ENCODE assay signal across 8 cellular contexts in genomic region chr20:62805365-62805710, GRCh38. TPM values are rescaled to one million over a fixed set of nuclear protein-coding genes. Genes with fewer than 3 reads are reported as not detected.
DNase-seq lines count a peak whose midpoint lies in the region; ATAC-seq and TF ChIP-seq lines count a peak whose summit lies in the region.

No MANE protein-coding gene starts in this region.

- peak overlapping the region; percentile 78 for H3K4me3 ChIP-seq in fibroblast of villous mesenchyme (ENCODE audit: low read depth, low read length)

- H3K36me3 Mint-ChIP-seq in T-cell (peaks cover 9% of the 10 kb centered on the region), progenitor cell of endocrine pancreas (ENCODE audit: insufficient read depth) (peaks cover 6% of the 10 kb centered on the region)

- H3K27me3 Mint-ChIP-seq in T-cell (no peaks in the 10 kb centered on the region), progenitor cell of endocrine pancreas (peaks cover 11% of the 10 kb centered on the region)

- peak; percentile 43 for DNase-seq in stimulated activated CD4-positive, alpha-beta T cell treated with anti-CD3 and anti-CD28 coated beads, Interleukin-4, amount 100 ng/mL, for 1 hour
- DNase-seq in stimulated activated CD4-positive, alpha-beta T cell treated with anti-CD3 and anti-CD28 coated beads, Interleukin-4, amount 100 ng/mL, for 4 hours = no peak
- DNase-seq in T-cell (peak in 4 of 34 experiments; percentile 11 to 29 (median 22)), fibroblast of villous mesenchyme (ENCODE audit: low read depth) (no peak), progenitor cell of endocrine pancreas (ENCODE audit: low spot score, unreplicated experiment) (no peak), kidney glomerular epithelial cell (lab: John Stamatoyannopoulos, UW) (no peak), activated gamma-delta T cell (lab: John Stamatoyannopoulos, UW) (no peak)

- CTCF ChIA-PET in T-cell (lab: Charles Lee) = interaction anchor here in 1 of 2 donors (1.0 kb wide), 1 partner anchor 13 kb away, joined by 4 read pairs; no protein-coding TSS in a partner anchor

- POLR2A ChIA-PET in T-cell (lab: Charles Lee) = no interaction called here

- TF ChIP-seq CTCF in fibroblast of villous mesenchyme (IDR thresholded peaks at IDR 0.05; ENCODE audit: insufficient read depth, low read depth, low read length) = no peak
- TF ChIP-seq CTCF in progenitor cell of endocrine pancreas (IDR thresholded peaks at IDR 0.05; ENCODE audit: unreplicated experiment) = no peak

- H3K27ac Mint-ChIP-seq in T-cell (peak overlapping the region; percentile 39 to 61), progenitor cell of endocrine pancreas (peak overlapping the region; percentile 73)

- ATAC-seq in T-cell (replicated peaks in 1 of 4) = peak in 1 of 4 experiments; percentile 31
- ATAC-seq in HG03521 (IDR thresholded peaks at IDR 0.05; ENCODE audit: unreplicated experiment) = no peak

- no peaks in the 10 kb centered on the region for H3K9me3 Mint-ChIP-seq in T-cell
- no peaks in the 10 kb centered on the region for H3K9me3 Mint-ChIP-seq in progenitor cell of endocrine pancreas (ENCODE audit: low read depth)

- H3K4me1 Mint-ChIP-seq in T-cell (peaks cover 29 to 32% (median 29%) of the 10 kb centered on the region in 3 donors), progenitor cell of endocrine pancreas (ENCODE audit: low read depth) (peaks cover 5% of the 10 kb centered on the region)

- H3K4me3 Mint-ChIP-seq in T-cell = peak overlapping the region; percentile 78
- H3K4me3 Mint-ChIP-seq in progenitor cell of endocrine pancreas (ENCODE audit: low read depth) = peak overlapping the region; percentile 74

RNA-seq across cellular contexts. Expression of gene OGFR, which starts 0.7 kb away (rescaled TPM):
- 10 to 100 TPM; 46.5 to 91.1 (median 83.0) TPM for total RNA-seq in T-cell
- 30.3 and 33.7 TPM in 2 replicates for total RNA-seq in fibroblast of villous mesenchyme
- total RNA-seq in progenitor cell of endocrine pancreas = 29.6 and 31.0 TPM in 2 replicates

RNA-seq across cellular contexts. Expression of gene MRGBP, which starts 9.1 kb away (rescaled TPM):
- total RNA-seq in T-cell (10 to 100 TPM in 3 of 5 donors, 1 to 10 TPM in 2; 8.6 to 13.9 (median 12.8) TPM), fibroblast of villous mesenchyme (22.2 and 23.7 TPM in 2 replicates), progenitor cell of endocrine pancreas (12.4 and 13.8 TPM in 2 replicates)

RNA-seq across cellular contexts. Expression of gene COL9A3, which starts 11.5 kb away (rescaled TPM):
- total RNA-seq in T-cell (1 to 10 TPM in 1 of 5 donors, under 1 TPM in 3, not detected in 1; 0.51 to 2.1 (median 0.75) TPM), fibroblast of villous mesenchyme (under 0.01 and 0.43 TPM in 2 replicates), progenitor cell of endocrine pancreas (81.5 and 84.3 TPM in 2 replicates)

RNA-seq across cellular contexts. Expression of gene TCFL5, which starts 56.3 kb away (rescaled TPM):
- total RNA-seq in T-cell (10 to 100 TPM in 2 of 5 donors, 1 to 10 TPM in 3; 5.0 to 12.7 (median 8.5) TPM), fibroblast of villous mesenchyme (12.6 and 19.0 TPM in 2 replicates), progenitor cell of endocrine pancreas (7.7 and 7.9 TPM in 2 replicates)

Comparison
In these comparisons a context has a peak if more than half of its experiments do, and no peak if none do; other contexts are left out.
1. RNA of gene COL9A3, which starts 11.5 kb away (total RNA-seq): 81.5 to 84.3 TPM in progenitor cell of endocrine pancreas; 0.51 to 2.1 TPM in T-cell and under 0.01 to 0.43 TPM in fibroblast of villous mesenchyme; every median in the first group is over 10 times any median in the second.